Comparison of ENCODE assay signal across 16 cellular contexts in genomic region chr1:41392528-41392924, GRCh38. TPM values are rescaled to one million over a fixed set of nuclear protein-coding genes. Genes with fewer than 3 reads are reported as not detected.
DNase-seq lines count a peak whose midpoint lies in the region; ATAC-seq and TF ChIP-seq lines count a peak whose summit lies in the region.
"Had no signal": no experiment of that assay in that cellular context is flagged by ENCODE, and none has a peak within 500 bp of the region (broad histone marks: within the 10 kb centered on the region; RNA-seq: fewer than 3 reads in every experiment).

No MANE protein-coding gene starts in this region.

- H3K36me3 Mint-ChIP-seq in brain = no peaks in the 10 kb centered on the region

- no peaks in the 10 kb centered on the region for H3K36me3 ChIP-seq in HEK293 (ENCODE audit: control insufficient read depth in 2 of 2, insufficient read depth in 1 of 2, low read length in 2 of 2)
- no peaks in the 10 kb centered on the region for H3K36me3 ChIP-seq in left lung

- peaks cover under 1% of the 10 kb centered on the region for H3K4me1 ChIP-seq in HEK293 (ENCODE audit: control insufficient read depth, insufficient read depth, low read length)
- H3K4me1 ChIP-seq in left lung = peaks cover 1 to 2% of the 10 kb centered on the region in 2 donors

- no peak for ATAC-seq in Right ventricle myocardium inferior
- ATAC-seq in Right ventricle myocardium superior (ENCODE audit: poor library complexity) = no peak
- no peak for ATAC-seq in left lung
- ATAC-seq: GM23338 had no signal

- DNase-seq in Right ventricle myocardium inferior (ENCODE audit: missing footprints) (peak; percentile 13), Right ventricle myocardium superior (no peak), NCI-H1092 (lab: John Stamatoyannopoulos, UW) (no peak), NCI-H2171 (lab: John Stamatoyannopoulos, UW) (no peak), left lung (no peak)
- DNase-seq: 8988T; Caco-2; CD4-positive, alpha-beta T cell; DMS79 treated with DMSO at 0.1 percent for 48 hours; GF-D8; HCEC 1CT had no signal

- H3K4me1 Mint-ChIP-seq in brain = peaks cover 100% of the 10 kb centered on the region
- H3K4me1 Mint-ChIP-seq: B cell had no signal

- peaks cover 10% of the 10 kb centered on the region for H3K27me3 Mint-ChIP-seq in brain

- no peak overlapping the region for H3K4me3 ChIP-seq in HEK293 (ENCODE audit: low read depth, low read length)
- no peak overlapping the region for H3K4me3 ChIP-seq in left lung
- H3K4me3 ChIP-seq: GM23338 had no signal

- TF ChIP-seq CTCF in HEK293 (tag by site-specific recombination; IDR thresholded peaks at IDR 0.05) (no peak), brain (conservative IDR thresholded peaks at IDR 0.05) (no peak), left lung (IDR thresholded peaks at IDR 0.05) (no peak)

- H3K27me3 ChIP-seq in left lung = peaks cover 0 to 19% of the 10 kb centered on the region in 2 donors

- peaks cover 0 to 5% (median 0%) of the 10 kb centered on the region in 5 experiments for H3K9me3 Mint-ChIP-seq in brain
- H3K9me3 Mint-ChIP-seq: CD4-positive, alpha-beta T cell; GM23338 had no signal

- CTCF ChIA-PET in HEK293 (lab: Yijun Ruan, JAX) = interaction anchor here (0.6 kb wide), 1 partner anchor 1291 kb away, joined by 3 read pairs; no protein-coding TSS in a partner anchor

- no peaks in the 10 kb centered on the region for H3K9me3 ChIP-seq in HEK293 (ENCODE audit: control insufficient read depth, insufficient read depth, low read depth, low read length)
- no peaks in the 10 kb centered on the region for H3K9me3 ChIP-seq in left lung
- H3K9me3 ChIP-seq: Caco-2 had no signal

- H3K27ac ChIP-seq in HEK293 (ENCODE audit: extremely low read depth, low read depth, low read length) (no peak overlapping the region), left lung (no peak overlapping the region)
- H3K27ac ChIP-seq: C4-2B had no signal

- H3K4me3 Mint-ChIP-seq in brain = peak overlapping the region in 1 of 5 experiments; percentile 44
- H3K4me3 Mint-ChIP-seq: B cell; CD4-positive, alpha-beta T cell; GM23338 had no signal

- POLR2A ChIA-PET in HEK293 (lab: Yijun Ruan, JAX) = interaction anchor here (0.6 kb wide), 2 partner anchors 18 to 95 kb away, joined by 3 to 7 read pairs; no protein-coding TSS in a partner anchor

- H3K27ac Mint-ChIP-seq in brain = peak overlapping the region; percentile 82 to 97 (median 93)
- H3K27ac Mint-ChIP-seq: B cell; CD4-positive, alpha-beta T cell; GM23338 had no signal

- intact Hi-C loops in Right ventricle myocardium inferior (cut with DNase I) = no loop called here
- intact Hi-C loops in Right ventricle myocardium superior (cut with DNase I) = no loop called here
- intact Hi-C loops in left lung (cut with DNase I) = no loop called here

TF ChIP-seq in HEK293, 187 proteins besides CTCF, POLR2A, EP300 and RAD21:
- TF ChIP-seq ZNF335 (tag by site-specific recombination; conservative IDR thresholded peaks at IDR 0.05) (peak; percentile 83), KLF17 (tag by site-specific recombination; IDR thresholded peaks at IDR 0.05) (0 out of 2 replicates have a peak, but pooled peaks have one; percentile 22), ZNF239 (tag by site-specific recombination; IDR thresholded peaks at IDR 0.05) (no peak)

RNA-seq across cellular contexts. Expression of gene FOXO6, which starts 31.3 kb away (rescaled TPM):
- total RNA-seq in Right ventricle myocardium inferior (4.5 TPM), Right ventricle myocardium superior (3.6 TPM), left lung (1 to 10 TPM in 1 of 2 donors, under 1 TPM in 1; 0.63 to 1.0 TPM)
- polyA plus RNA-seq in brain (ENCODE audit: insufficient read depth, low read depth, low replicate concordance) = 8.1 TPM
